Comparison of ENCODE assay signal across 22 cellular contexts in the genomic region with DNA sequence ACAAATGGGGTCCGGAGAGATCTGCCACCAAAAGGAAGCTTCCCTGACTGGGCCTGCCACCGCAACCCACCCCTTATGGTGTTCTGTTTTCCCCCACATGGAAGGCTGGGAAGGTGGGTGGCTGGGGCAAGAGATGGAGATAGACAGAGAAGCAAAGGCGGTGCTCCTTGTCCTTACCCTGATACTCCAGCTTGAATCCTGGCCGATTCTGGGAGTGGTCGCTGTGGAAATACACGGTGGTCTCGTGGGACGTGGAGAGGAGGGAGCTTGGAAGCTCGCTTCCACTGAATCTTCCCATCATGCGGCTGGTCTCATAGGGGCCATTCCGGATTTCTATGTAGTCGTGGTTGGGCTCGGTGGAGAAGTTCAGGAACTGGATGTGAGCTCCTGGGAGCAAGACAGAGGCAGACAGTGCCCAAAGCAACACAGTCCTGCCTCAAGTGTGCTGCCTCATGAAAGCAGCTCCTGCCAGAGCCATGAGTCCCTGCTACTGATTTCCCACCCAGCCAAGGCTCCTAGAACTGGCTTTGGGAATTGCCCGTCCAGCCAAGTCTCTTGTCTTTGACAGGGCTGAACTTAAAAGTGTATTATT.
"Had no signal": no experiment of that assay in that cellular context is flagged by ENCODE, and none has a peak within 500 bp of the region (broad histone marks: within the 10 kb centered on the region; RNA-seq: fewer than 3 reads in every experiment).

No MANE protein-coding gene starts in this region.

- H2AFZ ChIP-seq: hepatocyte, neural progenitor cell had no signal

- H3K36me3 ChIP-seq: esophagus squamous epithelium, gastroesophageal sphincter, neural progenitor cell, pancreas, right lobe of liver, suprapubic skin, tibial nerve, upper lobe of right lung, vagina had no signal

- H3K4me3 ChIP-seq: esophagus squamous epithelium, gastroesophageal sphincter, hepatocyte, neural progenitor cell, pancreas, right lobe of liver, suprapubic skin, tibial nerve, upper lobe of right lung, vagina had no signal

- H3K9ac ChIP-seq: neural progenitor cell had no signal

- H3K36me3 Mint-ChIP-seq: memory B cell; natural killer cell treated with Interleukin-12 subunit alpha and Interleukin-12 subunit beta and Interleukin-15 and Interleukin-18, amount 100 ng/mL, for 72 hours; neural progenitor cell; stimulated activated effector memory CD8-positive, alpha-beta T cell treated with anti-CD3 and anti-CD28 coated beads, Interleukin-12 subunit alpha, Interleukin-12 subunit beta, amount 100 ng/mL, for 72 hours had no signal

- H3K4me1 ChIP-seq: gastroesophageal sphincter, right lobe of liver, upper lobe of right lung, vagina had no signal

- H3K4me1 Mint-ChIP-seq: neural progenitor cell; stimulated activated effector memory CD8-positive, alpha-beta T cell treated with anti-CD3 and anti-CD28 coated beads, Interleukin-12 subunit alpha, Interleukin-12 subunit beta, amount 100 ng/mL, for 72 hours had no signal

- ATAC-seq: gastroesophageal sphincter; left colon; natural killer cell treated with Interleukin-12 subunit alpha and Interleukin-12 subunit beta and Interleukin-15 and Interleukin-18, amount 100 ng/mL, for 72 hours; pancreas; right lobe of liver; stimulated activated naive CD8-positive, alpha-beta T cell treated with anti-CD3 and anti-CD28 coated beads, Interleukin-15, Interleukin-2, amounts not matched to agents 100 U/mL and 50 U/mL, for 24 hours; upper lobe of right lung had no signal

- H3K27me3 ChIP-seq: neural progenitor cell, right lobe of liver, tibial nerve, vagina had no signal

- H3K4me2 ChIP-seq: hepatocyte, neural progenitor cell had no signal

- DNase-seq: effector memory CD4-positive, alpha-beta T cell; esophagus squamous epithelium; foreskin fibroblast; left colon; midbrain; occipital lobe; pancreas; right lobe of liver; stimulated activated CD4-positive, alpha-beta T cell treated with anti-CD3 and anti-CD28 coated beads, Interleukin-4, amount 100 ng/mL, for 1 hour; stimulated activated CD8-positive, alpha-beta memory T cell treated with anti-CD3 and anti-CD28 coated beads, Interleukin-4, amount 100 ng/mL, for 48 hours; stimulated activated naive CD8-positive, alpha-beta T cell treated with anti-CD3 and anti-CD28 coated beads, Interleukin-15, Interleukin-2, amounts not matched to agents 100 U/mL and 50 U/mL, for 24 hours; upper lobe of right lung had no signal

- H3K27me3 Mint-ChIP-seq: memory B cell had no signal

- H3K27ac ChIP-seq: esophagus squamous epithelium, gastroesophageal sphincter, hepatocyte, neural progenitor cell, pancreas, right lobe of liver, suprapubic skin, tibial nerve, upper lobe of right lung, vagina had no signal

- H3K9me3 ChIP-seq: esophagus squamous epithelium, gastroesophageal sphincter, pancreas, right lobe of liver, suprapubic skin, tibial nerve, upper lobe of right lung, vagina had no signal

- H3K27ac Mint-ChIP-seq: memory B cell; natural killer cell treated with Interleukin-12 subunit alpha and Interleukin-12 subunit beta and Interleukin-15 and Interleukin-18, amount 100 ng/mL, for 72 hours; neural progenitor cell; progenitor cell of endocrine pancreas; stimulated activated effector memory CD8-positive, alpha-beta T cell treated with anti-CD3 and anti-CD28 coated beads, Interleukin-12 subunit alpha, Interleukin-12 subunit beta, amount 100 ng/mL, for 72 hours had no signal

- H3K4me3 Mint-ChIP-seq: memory B cell; natural killer cell treated with Interleukin-12 subunit alpha and Interleukin-12 subunit beta and Interleukin-15 and Interleukin-18, amount 100 ng/mL, for 72 hours; neural progenitor cell; stimulated activated effector memory CD8-positive, alpha-beta T cell treated with anti-CD3 and anti-CD28 coated beads, Interleukin-12 subunit alpha, Interleukin-12 subunit beta, amount 100 ng/mL, for 72 hours had no signal

- H3K9me3 Mint-ChIP-seq: memory B cell; natural killer cell treated with Interleukin-12 subunit alpha and Interleukin-12 subunit beta and Interleukin-15 and Interleukin-18, amount 100 ng/mL, for 72 hours; neural progenitor cell; stimulated activated effector memory CD8-positive, alpha-beta T cell treated with anti-CD3 and anti-CD28 coated beads, Interleukin-12 subunit alpha, Interleukin-12 subunit beta, amount 100 ng/mL, for 72 hours had no signal
